9 cellular contexts compared by ENCODE assay signal in the genomic region with DNA sequence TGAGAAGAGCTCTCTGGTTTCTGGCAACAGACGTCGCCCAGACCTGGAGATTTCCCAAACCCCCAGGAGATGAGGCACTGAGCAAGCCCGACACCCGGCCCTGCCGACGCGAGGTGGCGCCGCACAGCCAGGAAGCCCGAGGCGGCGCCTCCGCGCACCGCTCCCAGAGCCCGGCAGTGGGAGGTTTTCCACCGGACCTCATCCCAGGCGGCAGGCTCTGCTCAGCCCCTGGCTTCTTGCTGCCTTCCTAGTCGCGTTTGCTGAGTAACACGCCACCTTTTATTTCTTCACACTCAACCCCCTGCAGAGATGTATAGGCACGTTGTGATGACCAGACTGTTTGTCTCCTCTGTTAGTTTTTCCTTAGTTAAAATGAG. TPM values are rescaled to one million over a fixed set of nuclear protein-coding genes. Genes with fewer than 3 reads are reported as not detected.
DNase-seq lines count a peak whose midpoint lies in the region; ATAC-seq and TF ChIP-seq lines count a peak whose summit lies in the region.
"Had no signal": no experiment of that assay in that cellular context is flagged by ENCODE, and none has a peak within 500 bp of the region (broad histone marks: within the 10 kb centered on the region; RNA-seq: fewer than 3 reads in every experiment).

No MANE protein-coding gene starts in this region.

- ATAC-seq in esophagus mucosa (peak; percentile 77), HG03045 (IDR thresholded peaks at IDR 0.05; ENCODE audit: unreplicated experiment) (no peak)

- TF ChIP-seq RAD21 in SK-N-SH (IDR thresholded peaks at IDR 0.05; ENCODE audit: low read length): peak; percentile 66

- peak in 1 of 2 donors; percentile 14 for TF ChIP-seq POLR2A in uterus (IDR thresholded peaks at IDR 0.05)

- DNase-seq in DMS53 (lab: John Stamatoyannopoulos, UW) (peak; percentile 53), DMS53 treated with DMSO at 0.1 percent for 48 hours (lab: John Stamatoyannopoulos, UW; ENCODE audit: unreplicated experiment) (no peak), Kasumi-1 (lab: John Stamatoyannopoulos, UW) (peak; percentile 46 to 59), SK-N-SH (peak; percentile 79), middle frontal gyrus (ENCODE audit: extremely low spot score, low spot score) (peak; percentile 33), uterus (peak; percentile 48 to 76)
- DNase-seq: activated T-cell treated with anti-CD3 and anti-CD28 coated beads, Interleukin-2, amount 50 U/mL, for 4 hours had no signal

- H3K9ac ChIP-seq in SK-N-SH: no peak overlapping the region

- peak; percentile 68 for TF ChIP-seq CTCF in SK-N-SH (IDR thresholded peaks at IDR 0.05)
- TF ChIP-seq CTCF in uterus (IDR thresholded peaks at IDR 0.05): peak; percentile 58 to 83 (median 66)

- no peaks in the 10 kb centered on the region for H3K4me1 ChIP-seq in SK-N-SH (ENCODE audit: control insufficient read depth in 1 of 2, insufficient read depth in 2 of 2, low read depth in 1 of 2, low read length in 1 of 2)
- H3K4me1 ChIP-seq in uterus: no peaks in the 10 kb centered on the region

- TF ChIP-seq EP300 in SK-N-SH (IDR thresholded peaks at IDR 0.05; ENCODE audit: borderline replicate concordance in 1 of 2, low read depth in 1 of 2, low read length in 1 of 2): no peak

- intact Hi-C loops in uterus (cut with DNase I; ENCODE audit: low total_unique reads): loop anchor here (10.0 kb wide), 1 partner anchor 281 kb away; no protein-coding TSS in a partner anchor

- H2AFZ ChIP-seq in SK-N-SH (ENCODE audit: low read depth): peak overlapping the region; percentile 37; the same call in 1 of the 2 replicates

- peaks cover 34% of the 10 kb centered on the region; the same call in 1 of the 2 replicates for H3K27me3 ChIP-seq in SK-N-SH (ENCODE audit: insufficient read depth)
- H3K27me3 ChIP-seq in uterus: peaks cover 0 to 7% of the 10 kb centered on the region in 2 donors

- H3K27ac ChIP-seq in SK-N-SH (ENCODE audit: low read depth in 2 of 2, low read length in 1 of 2): no peak overlapping the region
- no peak overlapping the region for H3K27ac ChIP-seq in uterus

- CTCF ChIA-PET in SK-N-SH (lab: Yijun Ruan, JAX): interaction anchor here (0.6 to 2.4 kb wide), 12 partner anchors 12 to 274 kb away, joined by 3 to 14 read pairs (median 4); no protein-coding TSS in a partner anchor

- H3K4me3 ChIP-seq in SK-N-SH (ENCODE audit: low read depth in 2 of 2, low read length in 1 of 2): peak overlapping the region in 1 of 2 experiments; percentile 11; a peak in 1 of 4 replicates
- no peak overlapping the region for H3K4me3 ChIP-seq in uterus

- no peaks in the 10 kb centered on the region for H3K9me2 ChIP-seq in SK-N-SH

- H3F3A ChIP-seq in SK-N-SH (replicated peaks; ENCODE audit: insufficient read depth): no peaks in the 10 kb centered on the region

- H3K79me2 ChIP-seq in SK-N-SH (ENCODE audit: insufficient read depth): no peaks in the 10 kb centered on the region

- WGBS in SK-N-SH (ENCODE audit: low lambda C conversion rate): 2% methylated on average over 15 of the region's 22 CpGs

- peak overlapping the region; percentile 72 for H3K4me2 ChIP-seq in SK-N-SH

- H3K36me3 ChIP-seq in SK-N-SH (replicated peaks in 1 of 2; ENCODE audit: control insufficient read depth in 1 of 2, insufficient read depth in 2 of 2, low read length in 1 of 2): no peaks in the 10 kb centered on the region
- H3K36me3 ChIP-seq in uterus: no peaks in the 10 kb centered on the region

- H3K9me3 ChIP-seq in SK-N-SH (no peaks in the 10 kb centered on the region), uterus (no peaks in the 10 kb centered on the region)

- no peaks in the 10 kb centered on the region for H4K20me1 ChIP-seq in SK-N-SH (ENCODE audit: insufficient read depth)

- POLR2A ChIA-PET in SK-N-SH (lab: Yijun Ruan, JAX): no interaction called here

TF ChIP-seq in SK-N-SH, 30 proteins besides CTCF, POLR2A, EP300 and RAD21:
- TF ChIP-seq MXI1 (IDR thresholded peaks at IDR 0.05; ENCODE audit: low read depth, low read length): no peak
- TF ChIP-seq, protein P1, sequence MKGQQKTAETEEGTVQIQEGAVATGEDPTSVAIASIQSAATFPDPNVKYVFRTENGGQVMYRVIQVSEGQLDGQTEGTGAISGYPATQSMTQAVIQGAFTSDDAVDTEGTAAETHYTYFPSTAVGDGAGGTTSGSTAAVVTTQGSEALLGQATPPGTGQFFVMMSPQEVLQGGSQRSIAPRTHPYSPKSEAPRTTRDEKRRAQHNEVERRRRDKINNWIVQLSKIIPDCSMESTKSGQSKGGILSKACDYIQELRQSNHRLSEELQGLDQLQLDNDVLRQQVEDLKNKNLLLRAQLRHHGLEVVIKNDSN (IDR thresholded peaks at IDR 0.05; ENCODE audit: borderline replicate concordance, low read depth): no peak
- no peak for TF ChIP-seq RXRA (IDR thresholded peaks at IDR 0.05; ENCODE audit: borderline replicate concordance, low read depth)
- TF ChIP-seq GABPA (IDR thresholded peaks at IDR 0.05; ENCODE audit: low read depth): no peak
- no peak for TF ChIP-seq POLR2AphosphoS5 (IDR thresholded peaks at IDR 0.05; ENCODE audit: low read depth, low read length)
- peak; percentile 76 for TF ChIP-seq SMC3 (IDR thresholded peaks at IDR 0.05; ENCODE audit: low read depth, low read length)
- no peak for TF ChIP-seq YY1 (IDR thresholded peaks at IDR 0.05; ENCODE audit: low read depth)
- 0 out of 2 replicates have a peak, but pooled peaks have one; percentile 8 for TF ChIP-seq ELF1 (IDR thresholded peaks at IDR 0.05)
TF ChIP-seq in SK-N-SH: peak in this region for 2.

RNA-seq across cellular contexts. Expression of a gene that starts 56.3 kb away (rescaled TPM):
- polyA plus RNA-seq in SK-N-SH (2012; rRNA removed): 2.3 and 3.9 TPM in 2 replicates
- polyA plus RNA-seq in SK-N-SH (2012; cell fraction: cytosol; rRNA removed): 4.6 and 5.0 TPM in 2 replicates
- polyA plus RNA-seq in SK-N-SH (2012; cell fraction: nucleus; rRNA removed): 2.8 and 4.3 TPM in 2 replicates
- total RNA-seq in esophagus mucosa: 2.9 TPM
- total RNA-seq in uterus: 10 to 100 TPM; 10.2 to 45.1 (median 25.0) TPM
